ENCODE assay signal across 9 cellular contexts in genomic region chr3:111690242-111690641, GRCh38. TPM values are rescaled to one million over a fixed set of nuclear protein-coding genes. Genes with fewer than 3 reads are reported as not detected.
DNase-seq lines count a peak whose midpoint lies in the region; ATAC-seq, FAIRE-seq and TF ChIP-seq lines count a peak whose summit lies in the region.
"Had no signal": no experiment of that assay in that cellular context is flagged by ENCODE, and none has a peak within 500 bp of the region (broad histone marks: within the 10 kb centered on the region; RNA-seq: fewer than 3 reads in every experiment).

No MANE protein-coding gene starts in this region.

- no peak for FAIRE-seq in HTR-8/SVneo (lab: Jason Lieb, UNC)

- no peaks in the 10 kb centered on the region for H3K4me1 ChIP-seq in right atrium auricular region

- H3K27ac ChIP-seq in right atrium auricular region = no peak overlapping the region

- TF ChIP-seq CTCF in epithelial cell of esophagus (IDR thresholded peaks at IDR 0.05; ENCODE audit: insufficient read depth, low read depth, low read length, missing control alignments) (no peak), right atrium auricular region (IDR thresholded peaks at IDR 0.05) (no peak)

- peak; percentile 36 for DNase-seq in epithelial cell of esophagus (ENCODE audit: low read depth)
- no peak for DNase-seq in right atrium auricular region (ENCODE audit: low spot score)
- DNase-seq in HTR-8/SVneo (ENCODE audit: insufficient read length, low spot score) = no peak
- no peak for DNase-seq in C1 segment of cervical spinal cord (lab: John Stamatoyannopoulos, UW)
- DNase-seq in globus pallidus (ENCODE audit: low spot score) = no peak
- DNase-seq: head of caudate nucleus had no signal

- peak; percentile 75 for ATAC-seq in GM18499 (IDR thresholded peaks at IDR 0.05; ENCODE audit: insufficient read depth, unreplicated experiment)
- ATAC-seq in GM21717 (IDR thresholded peaks at IDR 0.05; ENCODE audit: unreplicated experiment) = peak; percentile 81
- ATAC-seq in HG03575 (IDR thresholded peaks at IDR 0.05; ENCODE audit: extremely low read depth, insufficient number of reproducible peaks, low FRiP score, unreplicated experiment) = peak; percentile 80

- H3K9me3 ChIP-seq in right atrium auricular region = no peaks in the 10 kb centered on the region

- no peak overlapping the region for H3K4me3 ChIP-seq in epithelial cell of esophagus (ENCODE audit: low read length)
- no peak overlapping the region for H3K4me3 ChIP-seq in right atrium auricular region

- H3K27me3 ChIP-seq in right atrium auricular region = no peaks in the 10 kb centered on the region

- H3K36me3 ChIP-seq in right atrium auricular region = no peaks in the 10 kb centered on the region

RNA-seq across cellular contexts. Expression of gene PLCXD2, which starts 15.8 kb away (rescaled TPM):
- under 1 TPM; 0.19 to 0.43 TPM for total RNA-seq in right atrium auricular region
